ENCODE assay signal across 1 cellular context in genomic region chr7:27834179-27834921, GRCh38.
TF ChIP-seq lines count a peak whose summit lies in the region.

No MANE protein-coding gene starts in this region.

TF ChIP-seq in GM23338, 12 proteins besides CTCF, POLR2A, EP300 and RAD21 (continued from another document):
- TF ChIP-seq ZNF462 (CRISPR knock-in tag; IDR thresholded peaks at IDR 0.05) (no peak), ZNF331 (CRISPR knock-in tag; IDR thresholded peaks at IDR 0.05; ENCODE audit: low read depth) (no peak), NANOG (IDR thresholded peaks at IDR 0.05; ENCODE audit: borderline replicate concordance) (no peak), REST (IDR thresholded peaks at IDR 0.05; ENCODE audit: unreplicated experiment) (no peak), EZH2 (IDR thresholded peaks at IDR 0.05; ENCODE audit: low read depth, unreplicated experiment) (no peak)
